ENCODE assay signal across 8 cellular contexts in the genomic region with DNA sequence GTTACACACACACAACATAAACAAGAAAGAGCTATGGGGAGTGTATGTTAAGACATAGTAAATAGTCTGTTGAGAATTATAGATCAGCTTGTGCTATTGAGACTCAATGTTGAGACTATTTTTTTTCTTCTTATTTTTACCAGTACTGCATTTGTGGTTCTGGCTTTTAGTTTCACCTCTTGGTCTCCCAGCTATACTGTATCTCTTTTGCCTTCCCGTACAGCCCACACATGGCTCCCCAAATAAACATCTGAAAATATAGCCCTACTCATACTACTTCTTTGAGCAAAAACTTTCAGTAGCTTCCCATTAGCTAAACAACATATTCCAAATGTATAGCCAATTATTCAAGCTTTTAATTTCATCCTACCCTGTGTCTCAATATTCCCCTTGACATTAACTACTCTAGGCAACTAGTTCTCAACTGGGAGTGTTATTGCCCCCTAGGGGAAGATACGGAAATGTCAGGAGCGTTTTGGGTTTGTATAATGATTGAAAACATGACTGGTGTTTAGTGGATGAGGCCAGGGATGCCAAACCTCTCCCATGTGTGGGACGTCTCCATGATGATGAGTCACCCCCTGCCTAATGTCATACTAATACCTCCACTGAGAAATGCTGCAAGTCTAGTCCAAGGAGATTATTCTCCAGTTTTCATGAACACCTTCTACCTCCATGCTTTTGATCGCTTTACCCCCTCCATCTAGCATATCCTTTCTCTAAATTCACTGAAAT. TPM values are rescaled to one million over a fixed set of nuclear protein-coding genes. Genes with fewer than 3 reads are reported as not detected.
DNase-seq lines count a peak whose midpoint lies in the region; ATAC-seq and TF ChIP-seq lines count a peak whose summit lies in the region.

No MANE protein-coding gene starts in this region.

- H3K4me1 ChIP-seq in Panc1 (ENCODE audit: control insufficient read depth, insufficient read depth, low read length) = no peaks in the 10 kb centered on the region
- peaks cover 11% of the 10 kb centered on the region for H3K4me1 ChIP-seq in neural progenitor cell
- no peaks in the 10 kb centered on the region for H3K4me1 ChIP-seq in CD4-positive, alpha-beta memory T cell (ENCODE audit: insufficient read depth, low read length)

- H3K27ac ChIP-seq in Panc1 (ENCODE audit: low read length) = no peak overlapping the region
- H3K27ac ChIP-seq in neural progenitor cell = no peak overlapping the region
- H3K27ac ChIP-seq in CD4-positive, alpha-beta memory T cell (ENCODE audit: low read depth, low read length) = no peak overlapping the region

- H3K9me3 Mint-ChIP-seq in neural progenitor cell = no peaks in the 10 kb centered on the region
- H3K9me3 Mint-ChIP-seq in CD4-positive, alpha-beta memory T cell = peaks cover 0 to 2% (median 0%) of the 10 kb centered on the region in 8 donors

- no peak overlapping the region for H3K4me3 Mint-ChIP-seq in neural progenitor cell
- H3K4me3 Mint-ChIP-seq in CD4-positive, alpha-beta memory T cell = no peak overlapping the region

- TF ChIP-seq CTCF in GM20000 (IDR thresholded peaks at IDR 0.05; ENCODE audit: extremely low read depth, missing control alignments) = peak; percentile 61
- peak; percentile 79 for TF ChIP-seq CTCF in Panc1 (IDR thresholded peaks at IDR 0.05)
- peak; percentile 81 for TF ChIP-seq CTCF in epithelial cell of proximal tubule (conservative IDR thresholded peaks at IDR 0.05; ENCODE audit: low read depth, low read length)
- peak; percentile 78 for TF ChIP-seq CTCF in neural progenitor cell (IDR thresholded peaks at IDR 0.05)

- no peaks in the 10 kb centered on the region for H3F3A ChIP-seq in neural progenitor cell (ENCODE audit: low read depth)

- H3K4me3 ChIP-seq in Panc1 (ENCODE audit: low read depth in 2 of 2, low read length in 2 of 2) (no peak overlapping the region), epithelial cell of proximal tubule (ENCODE audit: low read depth, low read length) (no peak overlapping the region), neural progenitor cell (no peak overlapping the region)
- no peak overlapping the region for H3K4me3 ChIP-seq in CD4-positive, alpha-beta memory T cell (ENCODE audit: low read length in 2 of 2)

- ATAC-seq in HG03469 (IDR thresholded peaks at IDR 0.05; ENCODE audit: unreplicated experiment) = peak; percentile 87
- ATAC-seq in Panc1 = peak; percentile 81

- H3K27me3 ChIP-seq in Panc1 (ENCODE audit: control insufficient read depth, insufficient read depth, low read length) (no peaks in the 10 kb centered on the region; the same call in 1 of the 2 replicates), neural progenitor cell (no peaks in the 10 kb centered on the region)
- no peaks in the 10 kb centered on the region for H3K27me3 ChIP-seq in CD4-positive, alpha-beta memory T cell (ENCODE audit: insufficient read depth, low read length)

- H3K9me3 ChIP-seq in Panc1 (ENCODE audit: control insufficient read depth, insufficient read depth, low read depth, low read length) (no peaks in the 10 kb centered on the region), neural progenitor cell (ENCODE audit: low read depth) (no peaks in the 10 kb centered on the region)
- H3K9me3 ChIP-seq in CD4-positive, alpha-beta memory T cell (ENCODE audit: control insufficient read depth in 1 of 2, low read length in 2 of 2) = no peaks in the 10 kb centered on the region

- H3K9ac ChIP-seq in neural progenitor cell = no peak overlapping the region

- no peak overlapping the region for H2AFZ ChIP-seq in neural progenitor cell (replicated peaks)

- H3K27ac Mint-ChIP-seq in neural progenitor cell = peak overlapping the region; percentile 11
- H3K27ac Mint-ChIP-seq in CD4-positive, alpha-beta memory T cell = no peak overlapping the region

- BruUV-seq in Panc1 (replicated peaks; lab: Mats Ljungman, UMichigan) = no TSS peak

- no peaks in the 10 kb centered on the region for H3K27me3 Mint-ChIP-seq in neural progenitor cell (ENCODE audit: insufficient read depth, low read depth)
- H3K27me3 Mint-ChIP-seq in CD4-positive, alpha-beta memory T cell = peaks cover 1 to 8% of the 10 kb centered on the region in 2 donors

- H3K4me1 Mint-ChIP-seq in neural progenitor cell = peaks cover 6% of the 10 kb centered on the region
- no peaks in the 10 kb centered on the region for H3K4me1 Mint-ChIP-seq in CD4-positive, alpha-beta memory T cell

- DNase-seq in SHP77 (lab: John Stamatoyannopoulos, UW) (peak; percentile 2 to 3), SHP77 treated with DMSO at 0.1 percent for 48 hours (lab: John Stamatoyannopoulos, UW) (no peak), GM20000 (ENCODE audit: low spot score) (peak; percentile 23), Panc1 (ENCODE audit: low read depth, low spot score) (peak; percentile 48), epithelial cell of proximal tubule (ENCODE audit: low read depth) (peak; percentile 45), neural progenitor cell (ENCODE audit: low spot score) (peak; percentile 60)
- DNase-seq in CD4-positive, alpha-beta memory T cell = no peak

- POLR2A ChIA-PET in Panc1 (lab: Charles Lee) = interaction anchor here (0.5 kb wide), 1 partner anchor 327 kb away, joined by 15 read pairs; no protein-coding TSS in a partner anchor
- POLR2A ChIA-PET in CD4-positive, alpha-beta memory T cell (lab: Charles Lee; ENCODE audit: partially characterized antibody) = no interaction called here

- H4K20me1 ChIP-seq in neural progenitor cell (ENCODE audit: low read depth) = no peaks in the 10 kb centered on the region

- no peak overlapping the region for H3K4me2 ChIP-seq in neural progenitor cell

- H3K79me2 ChIP-seq in neural progenitor cell (ENCODE audit: low read depth) = no peaks in the 10 kb centered on the region

- in situ Hi-C loops in Panc1 (cut with HindIII; ENCODE audit: low pct_unique_long_range_greater_than_20kb, low sequenced_read_pairs) = no loop called here

- intact Hi-C loops in Panc1 (cut with micrococcal nuclease; ENCODE audit: unreplicated experiment) = loop anchor here (10.0 kb wide), 1 partner anchor 98 kb away; no protein-coding TSS in a partner anchor
- intact Hi-C loops in CD4-positive, alpha-beta memory T cell (cut with micrococcal nuclease) = no loop called here

- H3K36me3 Mint-ChIP-seq in neural progenitor cell = no peaks in the 10 kb centered on the region
- H3K36me3 Mint-ChIP-seq in CD4-positive, alpha-beta memory T cell = no peaks in the 10 kb centered on the region

- H3K36me3 ChIP-seq in Panc1 (ENCODE audit: control insufficient read depth, insufficient read depth, low read length) (no peaks in the 10 kb centered on the region), neural progenitor cell (no peaks in the 10 kb centered on the region)
- no peaks in the 10 kb centered on the region for H3K36me3 ChIP-seq in CD4-positive, alpha-beta memory T cell (ENCODE audit: insufficient read depth, low read length)

- CTCF ChIA-PET in Panc1 (lab: Charles Lee) = interaction anchor here (0.5 to 1.2 kb wide), 3 partner anchors 211 to 465 kb away, joined by 3 to 7 read pairs (median 6); partner anchors contain the start of gene WLS
- CTCF ChIA-PET in CD4-positive, alpha-beta memory T cell (lab: Charles Lee; ENCODE audit: partially characterized antibody) = no interaction called here

RNA-seq across cellular contexts. Expression of gene RPE65, which starts 6.8 kb away (rescaled TPM):
- not detected for total RNA-seq in Panc1 (2021; ENCODE audit: unreplicated experiment)
- polyA plus RNA-seq in Panc1 (2012; ENCODE audit: insufficient read length) = not detected
- not detected in 2 replicates for total RNA-seq in epithelial cell of proximal tubule
- not detected in 2 replicates for total RNA-seq in neural progenitor cell (ENCODE audit: low replicate concordance)
- not detected for total RNA-seq in CD4-positive, alpha-beta memory T cell
- not detected for polyA plus RNA-seq in CD4-positive, alpha-beta memory T cell

RNA-seq across cellular contexts. Expression of gene DEPDC1, which starts 53.9 kb away (rescaled TPM):
- 43.0 TPM for total RNA-seq in Panc1 (2021; ENCODE audit: unreplicated experiment)
- 11.2 TPM for polyA plus RNA-seq in Panc1 (2012; ENCODE audit: insufficient read length)
- 41.2 and 44.6 TPM in 2 replicates for total RNA-seq in epithelial cell of proximal tubule
- total RNA-seq in neural progenitor cell (ENCODE audit: low replicate concordance) = 83.8 and 144 TPM in 2 replicates
- not detected for total RNA-seq in CD4-positive, alpha-beta memory T cell
- polyA plus RNA-seq in CD4-positive, alpha-beta memory T cell = not detected

Comparison
In these comparisons a context has a peak if more than half of its experiments do, and no peak if none do; other contexts are left out.
1. DNase-seq: peak in SHP77 (2 of 2), GM20000 (single experiment), Panc1 (single experiment), epithelial cell of proximal tubule (single experiment) and neural progenitor cell (single experiment); none in SHP77 treated with DMSO at 0.1 percent for 48 hours (single experiment) and CD4-positive, alpha-beta memory T cell (0 of 5).
2. RNA of gene DEPDC1, which starts 53.9 kb away (total RNA-seq): 83.8 to 144 TPM in neural progenitor cell, 43.0 TPM in Panc1 (single experiment) and 41.2 to 44.6 TPM in epithelial cell of proximal tubule; not detected in CD4-positive, alpha-beta memory T cell; every median in the first group is over 10 times any median in the second.
3. Peak in every context shown above with its lines, with median percentiles within 50 percentile points of each other: CTCF ChIP-seq.